8 cellular contexts compared by ENCODE assay signal in the genomic region with DNA sequence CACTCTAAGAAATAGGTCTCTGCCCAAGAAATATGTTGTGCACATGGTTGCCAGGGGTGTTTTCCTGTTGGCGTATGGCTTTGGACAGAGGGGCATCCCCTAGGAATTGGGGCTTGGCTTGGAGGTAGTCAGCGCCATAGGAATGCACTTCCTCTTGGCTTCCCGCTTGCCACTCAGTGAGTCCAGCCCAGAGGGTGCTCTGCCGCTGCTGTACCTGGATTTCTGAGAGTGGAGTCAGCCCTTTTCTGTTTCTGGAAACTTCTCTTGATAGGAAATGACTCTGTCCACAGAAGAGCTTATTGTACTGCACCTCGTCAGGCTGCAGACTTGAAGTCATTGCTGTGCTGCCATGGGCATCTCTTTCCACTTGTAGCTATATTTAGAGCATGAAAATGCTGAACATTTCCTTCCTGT.
DNase-seq lines count a peak whose midpoint lies in the region; ATAC-seq, FAIRE-seq and TF ChIP-seq lines count a peak whose summit lies in the region.

No MANE protein-coding gene starts in this region.

- FAIRE-seq in pancreas (lab: Jason Lieb, UNC): no peak

- DNase-seq in SJCRH30: peak; percentile 56 to 62
- peak; percentile 73 for DNase-seq in fibroblast of gingiva (ENCODE audit: low read depth)
- peak in 3 of 6 donors; percentile 34 to 57 (median 45) for DNase-seq in pancreas
- DNase-seq in iPS-NIHi11 (ENCODE audit: low spot score): no peak
- DNase-seq in stimulated activated CD4-positive, alpha-beta T cell treated with anti-CD3 and anti-CD28 coated beads, Interleukin-15, amount 100 ng/mL, for 24 hours: no peak
- DNase-seq in NK-92 treated with Interleukin-12 subunit alpha and Interleukin-12 subunit beta, amount 100 ng/mL, for 24 hours (lab: John Stamatoyannopoulos, UW): no peak

- H3K27me3 ChIP-seq in SJCRH30 (no peaks in the 10 kb centered on the region), pancreas (no peaks in the 10 kb centered on the region)

- H3K27ac ChIP-seq in SJCRH30 (peak overlapping the region; percentile 81), pancreas (peak overlapping the region in 3 of 4 donors; percentile 11 to 76 (median 67))

- H3K4me3 ChIP-seq in SJCRH30: no peak overlapping the region
- peak overlapping the region in 1 of 4 donors; percentile 14 for H3K4me3 ChIP-seq in pancreas

- WGBS in pancreas, 2 donors: 27 to 44% methylated on average over 5 of the region's 5 CpGs

- H3K4me1 ChIP-seq in SJCRH30: peaks cover 50% of the 10 kb centered on the region
- peaks cover 48 to 68% (median 63%) of the 10 kb centered on the region in 3 donors for H3K4me1 ChIP-seq in pancreas

- no peak for TF ChIP-seq CTCF in pancreas (IDR thresholded peaks at IDR 0.05)

- no peaks in the 10 kb centered on the region for H3K9me3 ChIP-seq in SJCRH30 (replicated peaks)
- no peaks in the 10 kb centered on the region for H3K9me3 ChIP-seq in pancreas

- H3K36me3 ChIP-seq in SJCRH30 (peaks cover 12% of the 10 kb centered on the region), pancreas (no peaks in the 10 kb centered on the region)

- intact Hi-C loops in pancreas (cut with DNase I): no loop called here

- peak; percentile 64 for ATAC-seq in GM19395 (IDR thresholded peaks at IDR 0.05; ENCODE audit: unreplicated experiment)
- peak; percentile 30 to 70 (median 52) for ATAC-seq in pancreas
- no peak for ATAC-seq in HG02678 (IDR thresholded peaks at IDR 0.05; ENCODE audit: unreplicated experiment)

Comparison
In these comparisons a context has a peak if more than half of its experiments do, and no peak if none do; other contexts are left out.
1. DNase-seq: peak in SJCRH30 (2 of 2) and fibroblast of gingiva (single experiment); none in iPS-NIHi11 (single experiment), stimulated activated CD4-positive, alpha-beta T cell treated with anti-CD3 and anti-CD28 coated beads, Interleukin-15, amount 100 ng/mL, for 24 hours (single experiment) and NK-92 treated with Interleukin-12 subunit alpha and Interleukin-12 subunit beta, amount 100 ng/mL, for 24 hours (single experiment).